ENCODE assay signal across 12 cellular contexts in genomic region chr3:67362686-67363085, GRCh38.
DNase-seq lines count a peak whose midpoint lies in the region; TF ChIP-seq lines count a peak whose summit lies in the region.
"Had no signal": no experiment of that assay in that cellular context is flagged by ENCODE, and none has a peak within 500 bp of the region (broad histone marks: within the 10 kb centered on the region; RNA-seq: fewer than 3 reads in every experiment).

No MANE protein-coding gene starts in this region.

- H3K36me3 Mint-ChIP-seq in activated CD4-positive, alpha-beta T cell treated with anti-CD3 and anti-CD28 coated beads, Interleukin-2, amount 10 ng/mL, durations not matched to agents 24 days and 14 days (ENCODE audit: low read depth) = no peaks in the 10 kb centered on the region
- H3K36me3 Mint-ChIP-seq in activated T-helper 2 cell treated with anti-CD3 and anti-CD28 coated beads, Interferon-gamma antibody, Interleukin-2, Interleukin-4, amounts not matched to agents 10 μg/mL and 5 μg/mL and 100 μg/mL, durations not matched to agents 14 hours and 24 hours and 36 hours (ENCODE audit: low read depth) = peaks cover 5% of the 10 kb centered on the region

- no peaks in the 10 kb centered on the region for H3K9me2 ChIP-seq in OCI-LY7 (ENCODE audit: insufficient read depth, low read length)

- no TSS peak for BruUV-seq in OCI-LY7 (replicated peaks; lab: Mats Ljungman, UMichigan)

- H3K27ac Mint-ChIP-seq in activated CD4-positive, alpha-beta T cell treated with anti-CD3 and anti-CD28 coated beads, Interleukin-2, amount 10 ng/mL, durations not matched to agents 24 days and 14 days = peak overlapping the region; percentile 21
- H3K27ac Mint-ChIP-seq in activated T-helper 2 cell treated with anti-CD3 and anti-CD28 coated beads, Interferon-gamma antibody, Interleukin-2, Interleukin-4, amounts not matched to agents 10 μg/mL and 5 μg/mL and 100 μg/mL, durations not matched to agents 14 hours and 24 hours and 36 hours = peak overlapping the region; percentile 1

- H3K36me3 ChIP-seq in KOPT-K1 (ENCODE audit: insufficient read depth, low read length) = no peaks in the 10 kb centered on the region
- H3K36me3 ChIP-seq in OCI-LY7 (ENCODE audit: insufficient read depth, low read length) = no peaks in the 10 kb centered on the region
- H3K36me3 ChIP-seq: heart left ventricle had no signal

- POLR2A ChIA-PET in OCI-LY7 (lab: Charles Lee) = interaction anchor here (0.7 kb wide), 1 partner anchor 771 kb away, joined by 3 read pairs; no protein-coding TSS in a partner anchor

- CTCF ChIA-PET in OCI-LY7 (lab: Charles Lee; ENCODE audit: unreplicated experiment) = no interaction called here

- peaks cover 33% of the 10 kb centered on the region for H3K4me1 Mint-ChIP-seq in activated CD4-positive, alpha-beta T cell treated with anti-CD3 and anti-CD28 coated beads, Interleukin-2, amount 10 ng/mL, durations not matched to agents 24 days and 14 days
- peaks cover 47% of the 10 kb centered on the region for H3K4me1 Mint-ChIP-seq in activated T-helper 2 cell treated with anti-CD3 and anti-CD28 coated beads, Interferon-gamma antibody, Interleukin-2, Interleukin-4, amounts not matched to agents 10 μg/mL and 5 μg/mL and 100 μg/mL, durations not matched to agents 14 hours and 24 hours and 36 hours (ENCODE audit: low read depth)

- H3K4me3 Mint-ChIP-seq in activated CD4-positive, alpha-beta T cell treated with anti-CD3 and anti-CD28 coated beads, Interleukin-2, amount 10 ng/mL, durations not matched to agents 24 days and 14 days = peak overlapping the region; percentile 16
- no peak overlapping the region for H3K4me3 Mint-ChIP-seq in activated T-helper 2 cell treated with anti-CD3 and anti-CD28 coated beads, Interferon-gamma antibody, Interleukin-2, Interleukin-4, amounts not matched to agents 10 μg/mL and 5 μg/mL and 100 μg/mL, durations not matched to agents 14 hours and 24 hours and 36 hours (ENCODE audit: low read depth)

- peaks cover 6% of the 10 kb centered on the region for H3K9me3 Mint-ChIP-seq in activated CD4-positive, alpha-beta T cell treated with anti-CD3 and anti-CD28 coated beads, Interleukin-2, amount 10 ng/mL, durations not matched to agents 24 days and 14 days
- no peaks in the 10 kb centered on the region for H3K9me3 Mint-ChIP-seq in activated T-helper 2 cell treated with anti-CD3 and anti-CD28 coated beads, Interferon-gamma antibody, Interleukin-2, Interleukin-4, amounts not matched to agents 10 μg/mL and 5 μg/mL and 100 μg/mL, durations not matched to agents 14 hours and 24 hours and 36 hours

- no peaks in the 10 kb centered on the region for H3K27me3 Mint-ChIP-seq in activated CD4-positive, alpha-beta T cell treated with anti-CD3 and anti-CD28 coated beads, Interleukin-2, amount 10 ng/mL, durations not matched to agents 24 days and 14 days
- H3K27me3 Mint-ChIP-seq in activated T-helper 2 cell treated with anti-CD3 and anti-CD28 coated beads, Interferon-gamma antibody, Interleukin-2, Interleukin-4, amounts not matched to agents 10 μg/mL and 5 μg/mL and 100 μg/mL, durations not matched to agents 14 hours and 24 hours and 36 hours (ENCODE audit: low read depth) = peaks cover 6% of the 10 kb centered on the region

- intact Hi-C loops in activated CD4-positive, alpha-beta T cell treated with anti-CD3 and anti-CD28 coated beads, Interleukin-2, amount 10 ng/mL, durations not matched to agents 24 days and 14 days (cut with micrococcal nuclease) = loop anchor here (1.0 to 10.0 kb wide), 4 partner anchors 13 to 368 kb away; partner anchors contain the start of gene KBTBD8
- intact Hi-C loops in activated T-helper 2 cell treated with anti-CD3 and anti-CD28 coated beads, Interferon-gamma antibody, Interleukin-2, Interleukin-4, amounts not matched to agents 10 μg/mL and 5 μg/mL and 100 μg/mL, durations not matched to agents 14 hours and 24 hours and 36 hours (cut with micrococcal nuclease) = loop anchor here (1.0 to 5.0 kb wide), 3 partner anchors 28 to 250 kb away; no protein-coding TSS in a partner anchor
- intact Hi-C loops in OCI-LY7 (cut with micrococcal nuclease; ENCODE audit: unreplicated experiment) = no loop called here

- DNase-seq in activated CD4-positive, alpha-beta T cell treated with anti-CD3 and anti-CD28 coated beads, Interleukin-2, amount 10 ng/mL, durations not matched to agents 24 days and 14 days = peak; percentile 67
- DNase-seq in activated CD4-positive, alpha-beta T cell treated with anti-CD3 and anti-CD28 coated beads for 4 hours = no peak
- peak; percentile 18 for DNase-seq in activated T-helper 2 cell treated with anti-CD3 and anti-CD28 coated beads, Interferon-gamma antibody, Interleukin-2, Interleukin-4, amounts not matched to agents 10 μg/mL and 5 μg/mL and 100 μg/mL, durations not matched to agents 14 hours and 24 hours and 36 hours (ENCODE audit: low spot score)
- DNase-seq in left kidney (ENCODE audit: low read depth, low spot score) (peak; percentile 74), NCI-H1930 (lab: John Stamatoyannopoulos, UW) (no peak), NK-92 (lab: John Stamatoyannopoulos, UW; ENCODE audit: unreplicated experiment) (no peak), OCI-LY7 (ENCODE audit: low spot score) (no peak)
- DNase-seq: activated gamma-delta T cell, dorsolateral prefrontal cortex, heart left ventricle, psoas muscle had no signal

- H3K4me3 ChIP-seq in OCI-LY7 (ENCODE audit: low read depth, low read length, poor library complexity, severe bottlenecking) = no peak overlapping the region
- H3K4me3 ChIP-seq: dorsolateral prefrontal cortex, heart left ventricle, psoas muscle had no signal

- H2AFZ ChIP-seq in OCI-LY7 (ENCODE audit: low read length) = no peak overlapping the region

- H3K27ac ChIP-seq in KOPT-K1 (ENCODE audit: low read depth, low read length, poor library complexity, severe bottlenecking) (peak overlapping the region; percentile 11), OCI-LY7 (ENCODE audit: low read depth, low read length, poor library complexity, severe bottlenecking) (no peak overlapping the region)
- H3K27ac ChIP-seq: heart left ventricle, psoas muscle had no signal

- no peak for TF ChIP-seq CTCF in OCI-LY7 (conservative IDR thresholded peaks at IDR 0.05; ENCODE audit: low read length)

- H3K9me3 ChIP-seq in KOPT-K1 (ENCODE audit: insufficient read depth, low read length, poor library complexity, severe bottlenecking) (no peaks in the 10 kb centered on the region), OCI-LY7 (ENCODE audit: low read length) (no peaks in the 10 kb centered on the region)
- H3K9me3 ChIP-seq: psoas muscle had no signal

- H4K20me1 ChIP-seq in OCI-LY7 (ENCODE audit: insufficient read depth, low read length) = no peaks in the 10 kb centered on the region

- no peak overlapping the region for H3K4me2 ChIP-seq in OCI-LY7 (ENCODE audit: low read length)

- H3K4me1 ChIP-seq in OCI-LY7 (ENCODE audit: insufficient read depth, low read length, poor library complexity, severe bottlenecking) = no peaks in the 10 kb centered on the region
- H3K4me1 ChIP-seq: heart left ventricle, psoas muscle had no signal

- no peaks in the 10 kb centered on the region for H3K79me2 ChIP-seq in OCI-LY7 (ENCODE audit: insufficient read depth, low read depth, low read length)

Comparison
In these comparisons a context has a peak if more than half of its experiments do, and no peak if none do; other contexts are left out.
1. DNase-seq: peak in activated CD4-positive, alpha-beta T cell treated with anti-CD3 and anti-CD28 coated beads, Interleukin-2, amount 10 ng/mL, durations not matched to agents 24 days and 14 days (single experiment), activated T-helper 2 cell treated with anti-CD3 and anti-CD28 coated beads, Interferon-gamma antibody, Interleukin-2, Interleukin-4, amounts not matched to agents 10 μg/mL and 5 μg/mL and 100 μg/mL, durations not matched to agents 14 hours and 24 hours and 36 hours (single experiment) and left kidney (single experiment); none in activated CD4-positive, alpha-beta T cell treated with anti-CD3 and anti-CD28 coated beads for 4 hours (0 of 2), NCI-H1930 (0 of 2), NK-92 (single experiment) and OCI-LY7 (single experiment).